11 cellular contexts compared by ENCODE assay signal in genomic region chr19:14784730-14785101, GRCh38. TPM values are rescaled to one million over a fixed set of nuclear protein-coding genes. Genes with fewer than 3 reads are reported as not detected.
DNase-seq lines count a peak whose midpoint lies in the region; ATAC-seq and TF ChIP-seq lines count a peak whose summit lies in the region.
"Not testable (repeated sequence)": the region's sequence is repeated elsewhere in the genome, so short reads cannot be mapped to it uniquely, and the experiment has no call there.
"Had no signal": no experiment of that assay in that cellular context is flagged by ENCODE, and none has a peak within 500 bp of the region (broad histone marks: within the 10 kb centered on the region; RNA-seq: fewer than 3 reads in every experiment).

No MANE protein-coding gene starts in this region.

- 41% methylated on average over 7 of the region's 10 CpGs for WGBS in right lobe of liver (ENCODE audit: insufficient coverage, low coverage, low lambda C conversion rate, missing lambda C conversion rate)

- TF ChIP-seq POLR2A in right lobe of liver (IDR thresholded peaks at IDR 0.05); gastrocnemius medialis (IDR thresholded peaks at IDR 0.05): not testable (repeated sequence)

- H3K4me3 Mint-ChIP-seq in activated T-helper 1 cell treated with anti-CD3 and anti-CD28 coated beads, Interleukin-12 subunit alpha, Interleukin-12 subunit beta, Interleukin-2, Interleukin-4 antibody, amounts not matched to agents 30 ng/mL and 10 ng/mL and 1 ng/mL, durations not matched to agents 14 hours and 24 hours and 36 hours, result not testable (repeated sequence)

- peak overlapping the region; percentile 18 for H3K27ac Mint-ChIP-seq in activated T-helper 1 cell treated with anti-CD3 and anti-CD28 coated beads, Interleukin-12 subunit alpha, Interleukin-12 subunit beta, Interleukin-2, Interleukin-4 antibody, amounts not matched to agents 30 ng/mL and 10 ng/mL and 1 ng/mL, durations not matched to agents 14 hours and 24 hours and 36 hours

- not testable (repeated sequence) for H3K9me3 Mint-ChIP-seq in activated T-helper 1 cell treated with anti-CD3 and anti-CD28 coated beads, Interleukin-12 subunit alpha, Interleukin-12 subunit beta, Interleukin-2, Interleukin-4 antibody, amounts not matched to agents 30 ng/mL and 10 ng/mL and 1 ng/mL, durations not matched to agents 14 hours and 24 hours and 36 hours

- not testable (repeated sequence) for H3K4me3 ChIP-seq in right lobe of liver, gastrocnemius medialis

- not testable (repeated sequence) for H3K36me3 ChIP-seq in right lobe of liver, gastrocnemius medialis

- H3K4me1 Mint-ChIP-seq in activated T-helper 1 cell treated with anti-CD3 and anti-CD28 coated beads, Interleukin-12 subunit alpha, Interleukin-12 subunit beta, Interleukin-2, Interleukin-4 antibody, amounts not matched to agents 30 ng/mL and 10 ng/mL and 1 ng/mL, durations not matched to agents 14 hours and 24 hours and 36 hours (ENCODE audit: low read depth), result peaks cover 10% of the 10 kb centered on the region

- not testable (repeated sequence) for H3K9me3 ChIP-seq in right lobe of liver, gastrocnemius medialis

- DNase-seq in A172 (ENCODE audit: low spot score), result peak; percentile 68
- peak; percentile 64 for DNase-seq in HK-2 (ENCODE audit: unreplicated experiment)
- peak; percentile 91 for DNase-seq in RPMI7951 (ENCODE audit: low read depth)
- DNase-seq in activated T-helper 1 cell treated with anti-CD3 and anti-CD28 coated beads, Interleukin-12 subunit alpha, Interleukin-12 subunit beta, Interleukin-2, Interleukin-4 antibody, amounts not matched to agents 30 ng/mL and 10 ng/mL and 1 ng/mL, durations not matched to agents 14 hours and 24 hours and 36 hours (ENCODE audit: low spot score), result not testable (repeated sequence)
- DNase-seq in right lobe of liver, result peak; percentile 62 to 72 (median 71)
- peak; percentile 29 to 42 for DNase-seq in gastrocnemius medialis

- H3K27me3 ChIP-seq in right lobe of liver, gastrocnemius medialis: not testable (repeated sequence)

- H3K4me1 ChIP-seq in right lobe of liver, gastrocnemius medialis: not testable (repeated sequence)

- intact Hi-C loops in activated T-helper 1 cell treated with anti-CD3 and anti-CD28 coated beads, Interleukin-12 subunit alpha, Interleukin-12 subunit beta, Interleukin-2, Interleukin-4 antibody, amounts not matched to agents 30 ng/mL and 10 ng/mL and 1 ng/mL, durations not matched to agents 14 hours and 24 hours and 36 hours (cut with micrococcal nuclease); right lobe of liver (cut with DNase I): not testable (repeated sequence)
- intact Hi-C loops in gastrocnemius medialis (cut with DNase I; ENCODE audit: low total_unique reads), result loop anchor here (5.0 kb wide), 1 partner anchor 108 kb away; no protein-coding TSS in a partner anchor

- not testable (repeated sequence) for H3K27me3 Mint-ChIP-seq in activated T-helper 1 cell treated with anti-CD3 and anti-CD28 coated beads, Interleukin-12 subunit alpha, Interleukin-12 subunit beta, Interleukin-2, Interleukin-4 antibody, amounts not matched to agents 30 ng/mL and 10 ng/mL and 1 ng/mL, durations not matched to agents 14 hours and 24 hours and 36 hours (ENCODE audit: insufficient read depth)

- not testable (repeated sequence) for H3K27ac ChIP-seq in right lobe of liver, gastrocnemius medialis

- not testable (repeated sequence) for TF ChIP-seq CTCF in right lobe of liver (IDR thresholded peaks at IDR 0.05); gastrocnemius medialis (IDR thresholded peaks at IDR 0.05 in 4 of 5, conservative IDR thresholded peaks at IDR 0.05 in 1 of 5)

- ATAC-seq in GM18868 (IDR thresholded peaks at IDR 0.05; ENCODE audit: unreplicated experiment), result peak; percentile 52
- ATAC-seq in esophagus mucosa, result peak; percentile 66
- ATAC-seq in right lobe of liver, result peak; percentile 65 to 77 (median 72)
- not testable (repeated sequence) for ATAC-seq in gastrocnemius medialis

- in situ Hi-C loops in gastrocnemius medialis (cut with MboI; ENCODE audit: low sequenced_read_pairs in 4 of 4), result not testable (repeated sequence)

- H3K36me3 Mint-ChIP-seq in activated T-helper 1 cell treated with anti-CD3 and anti-CD28 coated beads, Interleukin-12 subunit alpha, Interleukin-12 subunit beta, Interleukin-2, Interleukin-4 antibody, amounts not matched to agents 30 ng/mL and 10 ng/mL and 1 ng/mL, durations not matched to agents 14 hours and 24 hours and 36 hours (ENCODE audit: low read depth), result not testable (repeated sequence)

RNA-seq across cellular contexts. Expression of gene ADGRE2, which starts 6.4 kb away (rescaled TPM):
- total RNA-seq in A172 (2014; rRNA removed; shearing (Covaris generic)), result 0.02 and 0.10 TPM in 2 replicates
- 3.9 and 6.1 TPM in 2 replicates for total RNA-seq in RPMI7951 (2014; rRNA removed; shearing (Covaris generic))
- 1.3 and 2.2 TPM in 2 replicates for total RNA-seq in activated T-helper 1 cell treated with anti-CD3 and anti-CD28 coated beads, Interleukin-12 subunit alpha, Interleukin-12 subunit beta, Interleukin-2, Interleukin-4 antibody, amounts not matched to agents 30 ng/mL and 10 ng/mL and 1 ng/mL, durations not matched to agents 14 hours and 24 hours and 36 hours
- total RNA-seq in esophagus mucosa (1.5 TPM), right lobe of liver (1 to 10 TPM; 1.6 to 5.7 (median 1.9) TPM), gastrocnemius medialis (under 1 TPM; 0.05 to 0.40 (median 0.23) TPM)

RNA-seq across cellular contexts. Expression of gene OR7A5, which starts 50.3 kb away (rescaled TPM):
- not detected in 2 replicates for total RNA-seq in A172 (2014; rRNA removed; shearing (Covaris generic))
- not detected in 2 replicates for total RNA-seq in RPMI7951 (2014; rRNA removed; shearing (Covaris generic))
- not detected in 2 replicates for total RNA-seq in activated T-helper 1 cell treated with anti-CD3 and anti-CD28 coated beads, Interleukin-12 subunit alpha, Interleukin-12 subunit beta, Interleukin-2, Interleukin-4 antibody, amounts not matched to agents 30 ng/mL and 10 ng/mL and 1 ng/mL, durations not matched to agents 14 hours and 24 hours and 36 hours
- total RNA-seq in esophagus mucosa (not detected), right lobe of liver (not detected), gastrocnemius medialis (not detected)
- total RNA-seq: activated CD4-positive, alpha-beta memory T cell treated with anti-CD3 and anti-CD28 coated beads, Interleukin-2, amount 10 ng/mL, durations not matched to agents 7 days and 5 days; epithelial cell of proximal tubule; H1 had no signal

RNA-seq across cellular contexts. Expression of gene OR7C1, which starts 50.3 kb away (rescaled TPM):
- total RNA-seq in A172 (2014; rRNA removed; shearing (Covaris generic)), result not detected in 2 replicates
- under 0.01 TPM in 2 replicates for total RNA-seq in RPMI7951 (2014; rRNA removed; shearing (Covaris generic))
- not detected in 2 replicates for total RNA-seq in activated T-helper 1 cell treated with anti-CD3 and anti-CD28 coated beads, Interleukin-12 subunit alpha, Interleukin-12 subunit beta, Interleukin-2, Interleukin-4 antibody, amounts not matched to agents 30 ng/mL and 10 ng/mL and 1 ng/mL, durations not matched to agents 14 hours and 24 hours and 36 hours
- not detected for total RNA-seq in esophagus mucosa
- under 1 TPM in 1 of 6 experiments, not detected in 5; 0.02 TPM for total RNA-seq in right lobe of liver
- under 1 TPM; 0.02 to 0.05 (median 0.04) TPM for total RNA-seq in gastrocnemius medialis
- total RNA-seq: activated CD4-positive, alpha-beta memory T cell treated with anti-CD3 and anti-CD28 coated beads, Interleukin-2, amount 10 ng/mL, durations not matched to agents 7 days and 5 days; epithelial cell of proximal tubule; H1 had no signal
